Comparison of ENCODE assay signal across 14 cellular contexts in genomic region chr6:15267221-15267620, GRCh38. TPM values are rescaled to one million over a fixed set of nuclear protein-coding genes. Genes with fewer than 3 reads are reported as not detected.
DNase-seq lines count a peak whose midpoint lies in the region; ATAC-seq and TF ChIP-seq lines count a peak whose summit lies in the region.
"Had no signal": no experiment of that assay in that cellular context is flagged by ENCODE, and none has a peak within 500 bp of the region (broad histone marks: within the 10 kb centered on the region; RNA-seq: fewer than 3 reads in every experiment).

No MANE protein-coding gene starts in this region.

- DNase-seq in heart right ventricle, result no peak
- no peak for DNase-seq in Right ventricle myocardium superior
- DNase-seq in activated CD8-positive, alpha-beta T cell treated with anti-CD3 and anti-CD28 coated beads, Interleukin-2, amount 10 ng/mL, durations not matched to agents 7 days and 5 days, result no peak
- DNase-seq in GM03348 (ENCODE audit: low spot score), result no peak
- no peak for DNase-seq in NK-92 (lab: John Stamatoyannopoulos, UW; ENCODE audit: unreplicated experiment)
- DNase-seq in DMS53 treated with DMSO at 0.1 percent for 48 hours (lab: John Stamatoyannopoulos, UW; ENCODE audit: unreplicated experiment), result no peak
- DNase-seq: activated naive CD4-positive, alpha-beta T cell treated with anti-CD3 and anti-CD28 coated beads, Interleukin-2, amount 50 U/mL, for 16 hours; DMS 273 treated with DMSO at 0.1 percent for 48 hours; lower lobe of right lung had no signal

- CTCF ChIA-PET in activated CD8-positive, alpha-beta T cell treated with anti-CD3 and anti-CD28 coated beads, Interleukin-2, amount 10 ng/mL, durations not matched to agents 7 days and 5 days (lab: Charles Lee), result interaction anchor here (1.3 to 2.7 kb wide), 3 partner anchors 8 to 29 kb away, joined by 5 to 9 read pairs (median 5); no protein-coding TSS in a partner anchor

- intact Hi-C loops in heart right ventricle (cut with DNase I) (loop anchor here in 3 of 10 donors (2.0 to 10.0 kb wide), 4 partner anchors 18 to 1052 kb away; no protein-coding TSS in a partner anchor), Right ventricle myocardium superior (cut with DNase I) (no loop called here)

- POLR2A ChIA-PET in activated CD8-positive, alpha-beta T cell treated with anti-CD3 and anti-CD28 coated beads, Interleukin-2, amount 10 ng/mL, durations not matched to agents 7 days and 5 days (lab: Charles Lee), result interaction anchor here (1.0 to 3.7 kb wide), 2 partner anchors 14 to 18 kb away, joined by 4 to 13 read pairs; no protein-coding TSS in a partner anchor

- H3K9me3 ChIP-seq in heart right ventricle, result no peaks in the 10 kb centered on the region
- no peaks in the 10 kb centered on the region for H3K9me3 ChIP-seq in mesodermal cell (ENCODE audit: control insufficient read depth, low read length)
- H3K9me3 ChIP-seq: lower lobe of right lung, tibial nerve had no signal

- H3K27ac Mint-ChIP-seq in activated CD8-positive, alpha-beta T cell treated with anti-CD3 and anti-CD28 coated beads, Interleukin-2, amount 10 ng/mL, durations not matched to agents 7 days and 5 days, result peak overlapping the region; percentile 59

- H3K4me3 ChIP-seq in heart right ventricle, result no peak overlapping the region
- no peak overlapping the region for H3K4me3 ChIP-seq in mesodermal cell (ENCODE audit: extremely low read depth, insufficient read depth, low read length, poor library complexity, severe bottlenecking)
- H3K4me3 ChIP-seq: lower lobe of right lung, tibial nerve had no signal

- ATAC-seq in heart right ventricle (no peak), Right ventricle myocardium superior (ENCODE audit: poor library complexity) (no peak)
- no peak for ATAC-seq in activated CD8-positive, alpha-beta T cell treated with anti-CD3 and anti-CD28 coated beads, Interleukin-2, amount 10 ng/mL, durations not matched to agents 7 days and 5 days
- ATAC-seq: esophagus mucosa, lower lobe of right lung had no signal

- peaks cover 22 to 78% (median 66%) of the 10 kb centered on the region in 9 donors for H3K4me1 ChIP-seq in heart right ventricle
- H3K4me1 ChIP-seq in mesodermal cell (ENCODE audit: control insufficient read depth, insufficient read depth, low read length, poor library complexity, severe bottlenecking), result peaks cover 46% of the 10 kb centered on the region

- WGBS in heart right ventricle, 2 donors, result 79 to 92% methylated on average over 2 of the region's 2 CpGs
- WGBS in mesodermal cell (ENCODE audit: insufficient coverage in 2 of 2), 2 experiments, result 75 to 80% methylated on average over 1 to 2 of the region's 2 CpGs

- H3K4me1 Mint-ChIP-seq in activated CD8-positive, alpha-beta T cell treated with anti-CD3 and anti-CD28 coated beads, Interleukin-2, amount 10 ng/mL, durations not matched to agents 7 days and 5 days (ENCODE audit: low read depth), result peaks cover 79% of the 10 kb centered on the region

- no peaks in the 10 kb centered on the region for H3K36me3 ChIP-seq in heart right ventricle
- no peaks in the 10 kb centered on the region for H3K36me3 ChIP-seq in mesodermal cell (ENCODE audit: control insufficient read depth, insufficient read depth, low read length)
- H3K36me3 ChIP-seq: lower lobe of right lung, tibial nerve had no signal

- no peaks in the 10 kb centered on the region for H3K27me3 ChIP-seq in heart right ventricle
- H3K27me3 ChIP-seq: tibial nerve had no signal

- no peaks in the 10 kb centered on the region for H3K27me3 Mint-ChIP-seq in activated CD8-positive, alpha-beta T cell treated with anti-CD3 and anti-CD28 coated beads, Interleukin-2, amount 10 ng/mL, durations not matched to agents 7 days and 5 days (ENCODE audit: low read depth)

- no peak for TF ChIP-seq CTCF in heart right ventricle (IDR thresholded peaks at IDR 0.05)

- no peaks in the 10 kb centered on the region for H3K9me3 Mint-ChIP-seq in activated CD8-positive, alpha-beta T cell treated with anti-CD3 and anti-CD28 coated beads, Interleukin-2, amount 10 ng/mL, durations not matched to agents 7 days and 5 days (ENCODE audit: insufficient read depth)
- H3K9me3 Mint-ChIP-seq: T-helper 1 cell treated with Interleukin-12 subunit alpha and Interleukin-12 subunit beta and Interleukin-4 antibody, amounts not matched to agents 30 μg/mL and 1 μg/mL, for 36 hours had no signal

- peaks cover 28% of the 10 kb centered on the region for H3K36me3 Mint-ChIP-seq in activated CD8-positive, alpha-beta T cell treated with anti-CD3 and anti-CD28 coated beads, Interleukin-2, amount 10 ng/mL, durations not matched to agents 7 days and 5 days (ENCODE audit: low read depth)

- H3K4me3 Mint-ChIP-seq in activated CD8-positive, alpha-beta T cell treated with anti-CD3 and anti-CD28 coated beads, Interleukin-2, amount 10 ng/mL, durations not matched to agents 7 days and 5 days, result no peak overlapping the region
- H3K4me3 Mint-ChIP-seq: T-helper 1 cell treated with Interleukin-12 subunit alpha and Interleukin-12 subunit beta and Interleukin-4 antibody, amounts not matched to agents 30 μg/mL and 1 μg/mL, for 36 hours had no signal

- H3K27ac ChIP-seq in heart right ventricle (peak overlapping the region in 8 of 10 donors; percentile 40 to 84 (median 68)), mesodermal cell (ENCODE audit: low read depth, low read length, severe bottlenecking) (peak overlapping the region; percentile 84), temporal lobe (ENCODE audit: low read depth, low read length) (peak overlapping the region; percentile 71)

RNA-seq across cellular contexts. Expression of gene JARID2, which starts 21.4 kb away (rescaled TPM):
- total RNA-seq in heart right ventricle (10 to 100 TPM in 4 of 10 donors, 1 to 10 TPM in 6; 5.8 to 11.6 (median 9.4) TPM), Right ventricle myocardium superior (8.1 TPM), temporal lobe (14.3 TPM)
- polyA plus RNA-seq in heart right ventricle, result 1 to 10 TPM; 2.3 to 5.1 TPM
- total RNA-seq in activated CD8-positive, alpha-beta T cell treated with anti-CD3 and anti-CD28 coated beads, Interleukin-2, amount 10 ng/mL, durations not matched to agents 7 days and 5 days, result 10 to 100 TPM; 33.0 to 33.2 TPM
- polyA plus RNA-seq in mesodermal cell (2013, experiment 1 of 2), result 32.9 TPM
- 28.8 TPM for polyA plus RNA-seq in mesodermal cell (2013, experiment 2 of 2)
